ENCODE assay signal across 8 cellular contexts in the genomic region with DNA sequence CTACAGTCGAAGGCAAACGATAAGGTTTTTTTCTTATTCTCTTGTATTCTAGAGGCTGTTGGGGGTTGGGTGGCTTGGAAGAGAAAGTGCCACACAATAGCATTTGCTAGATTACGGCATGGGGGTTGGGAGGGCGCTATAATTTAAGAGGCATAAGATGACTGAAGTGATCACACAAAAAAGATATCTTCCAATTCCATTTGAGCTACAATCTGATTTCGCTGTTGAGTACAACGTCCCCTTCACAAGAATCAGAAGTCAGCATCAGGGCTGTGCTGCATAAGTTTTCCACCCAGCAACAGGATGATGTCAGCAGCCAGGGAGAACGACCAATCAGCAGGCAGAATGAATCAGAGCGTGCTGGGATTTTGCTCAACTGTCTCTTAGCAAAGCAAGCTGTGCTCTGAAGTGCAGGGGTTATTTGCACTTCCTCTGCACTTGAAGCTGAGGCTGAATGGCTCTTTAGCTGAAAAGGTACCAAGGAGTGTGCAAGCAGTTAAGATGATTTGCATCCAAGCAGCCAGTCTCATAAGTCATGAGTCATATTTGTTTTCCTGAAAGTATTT. TPM values are rescaled to one million over a fixed set of nuclear protein-coding genes. Genes with fewer than 3 reads are reported as not detected.
A peak's percentile ranks its signal among the peaks of the same experiment; 100 is the strongest.
DNase-seq lines count a peak whose midpoint lies in the region; ATAC-seq and TF ChIP-seq lines count a peak whose summit lies in the region.

No MANE protein-coding gene starts in this region.

- H3K4me2 ChIP-seq in neural progenitor cell: peak overlapping the region; percentile 54

- peak overlapping the region; percentile 90 for H3K27ac Mint-ChIP-seq in neural progenitor cell

- H2AFZ ChIP-seq in neural progenitor cell (replicated peaks): peak overlapping the region; percentile 51

- H3K79me2 ChIP-seq in neural progenitor cell (ENCODE audit: low read depth): no peaks in the 10 kb centered on the region

- peaks cover 48% of the 10 kb centered on the region for H3K4me1 Mint-ChIP-seq in neural progenitor cell

- H4K20me1 ChIP-seq in neural progenitor cell (ENCODE audit: low read depth): no peaks in the 10 kb centered on the region

- H3K4me3 ChIP-seq in RWPE2 (ENCODE audit: severe bottlenecking) (no peak overlapping the region), foreskin fibroblast (ENCODE audit: low read depth in 1 of 2, low read length in 2 of 2) (peak overlapping the region; percentile 39 to 44), neural progenitor cell (peak overlapping the region; percentile 1), stomach smooth muscle (ENCODE audit: low read length in 2 of 2) (peak overlapping the region; percentile 31 to 68)

- H3K27me3 Mint-ChIP-seq in neural progenitor cell (ENCODE audit: insufficient read depth, low read depth): peaks cover 3% of the 10 kb centered on the region

- no peaks in the 10 kb centered on the region for H3K36me3 ChIP-seq in RWPE2 (ENCODE audit: low read depth)
- no peaks in the 10 kb centered on the region for H3K36me3 ChIP-seq in neural progenitor cell
- no peaks in the 10 kb centered on the region for H3K36me3 ChIP-seq in stomach smooth muscle (ENCODE audit: control insufficient read depth in 2 of 2, insufficient read depth in 2 of 2, low read length in 2 of 2)

- H3K27me3 ChIP-seq in RWPE2 (ENCODE audit: insufficient read depth, poor library complexity, severe bottlenecking) (no peaks in the 10 kb centered on the region), neural progenitor cell (no peaks in the 10 kb centered on the region), stomach smooth muscle (ENCODE audit: control insufficient read depth in 1 of 2, insufficient read depth in 2 of 2, low read length in 2 of 2) (no peaks in the 10 kb centered on the region)

- in situ Hi-C loops in KBM-7 (cut with MboI; ENCODE audit: low pct_unique_long_range_greater_than_20kb, low sequenced_read_pairs): no loop called here

- peaks cover 31% of the 10 kb centered on the region for H3F3A ChIP-seq in neural progenitor cell (ENCODE audit: low read depth)

- no peaks in the 10 kb centered on the region for H3K9me3 ChIP-seq in RWPE2 (ENCODE audit: severe bottlenecking)
- no peaks in the 10 kb centered on the region for H3K9me3 ChIP-seq in neural progenitor cell (ENCODE audit: low read depth)
- H3K9me3 ChIP-seq in stomach smooth muscle (ENCODE audit: control insufficient read depth in 2 of 2, low read length in 2 of 2): no peaks in the 10 kb centered on the region

- no peak for TF ChIP-seq CTCF in RWPE2 (IDR thresholded peaks at IDR 0.05; ENCODE audit: poor library complexity, severe bottlenecking)
- no peak for TF ChIP-seq CTCF in foreskin fibroblast (IDR thresholded peaks at IDR 0.05; ENCODE audit: low read depth, low read length)
- no peak for TF ChIP-seq CTCF in neural progenitor cell (IDR thresholded peaks at IDR 0.05)

- no peaks in the 10 kb centered on the region for H3K36me3 Mint-ChIP-seq in neural progenitor cell

- H3K4me3 Mint-ChIP-seq in neural progenitor cell: peak overlapping the region; percentile 78

- H3K27ac ChIP-seq in RWPE2 (ENCODE audit: poor library complexity, severe bottlenecking): peak overlapping the region; percentile 18
- H3K27ac ChIP-seq in neural progenitor cell: peak overlapping the region; percentile 13
- H3K27ac ChIP-seq in stomach smooth muscle (ENCODE audit: low read length): peak overlapping the region; percentile 3

- H3K9me3 Mint-ChIP-seq in neural progenitor cell: peaks cover 2% of the 10 kb centered on the region

- H3K9ac ChIP-seq in neural progenitor cell (no peak overlapping the region), stomach smooth muscle (ENCODE audit: low read length in 2 of 2) (peak overlapping the region; percentile 34 to 66)

- H3K4me1 ChIP-seq in RWPE2 (ENCODE audit: insufficient read depth, poor library complexity, severe bottlenecking): peaks cover 10% of the 10 kb centered on the region
- H3K4me1 ChIP-seq in neural progenitor cell: peaks cover 52% of the 10 kb centered on the region
- peaks cover 19% of the 10 kb centered on the region for H3K4me1 ChIP-seq in stomach smooth muscle (ENCODE audit: control insufficient read depth, insufficient read depth, low read length)

- peak; percentile 97 for ATAC-seq in GM21717 (IDR thresholded peaks at IDR 0.05; ENCODE audit: unreplicated experiment)
- peak; percentile 99 for ATAC-seq in RWPE2 (ENCODE audit: low read depth)

- DNase-seq in DMS153 treated with DMSO at 0.1 percent for 48 hours (lab: John Stamatoyannopoulos, UW; ENCODE audit: unreplicated experiment) (peak; percentile 76), KBM-7 (peak; percentile 12), RWPE2 (ENCODE audit: low spot score) (no peak), foreskin fibroblast (peak; percentile 84 to 93), neural progenitor cell (ENCODE audit: low spot score) (peak; percentile 70)
- DNase-seq in activated effector memory CD4-positive, alpha-beta T cell treated with anti-CD3 and anti-CD28 coated beads, Interleukin-2, amount 50 U/mL, for 16 hours: peak; percentile 90

RNA-seq across cellular contexts. Expression of a gene that starts 23.2 kb away (rescaled TPM):
- total RNA-seq in neural progenitor cell (ENCODE audit: low replicate concordance): 140 and 234 TPM in 2 replicates
